ENCODE assay signal across 1 cellular context in the genomic region with DNA sequence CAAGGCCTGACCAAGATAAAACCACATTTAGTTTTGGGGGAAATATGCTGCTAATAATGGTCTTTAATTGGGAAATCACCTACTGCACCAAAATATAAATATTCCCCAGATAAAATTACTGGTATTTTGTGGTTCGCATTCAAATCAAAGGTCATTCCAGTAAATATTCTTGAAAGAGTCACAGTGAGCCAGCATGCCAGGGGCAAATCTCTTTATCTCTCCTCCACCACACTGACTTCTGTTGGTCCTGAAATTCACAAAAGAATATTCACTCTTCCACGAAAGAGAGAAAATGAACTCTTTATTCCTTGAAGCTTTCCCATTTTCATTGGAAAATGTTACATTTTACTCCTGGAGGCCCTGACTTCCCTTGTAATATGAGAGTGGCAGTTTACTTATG.
TF ChIP-seq lines count a peak whose summit lies in the region.

No MANE protein-coding gene starts in this region.

TF ChIP-seq in GM23338, 12 proteins besides CTCF, POLR2A, EP300 and RAD21:
- TF ChIP-seq, protein P1, sequence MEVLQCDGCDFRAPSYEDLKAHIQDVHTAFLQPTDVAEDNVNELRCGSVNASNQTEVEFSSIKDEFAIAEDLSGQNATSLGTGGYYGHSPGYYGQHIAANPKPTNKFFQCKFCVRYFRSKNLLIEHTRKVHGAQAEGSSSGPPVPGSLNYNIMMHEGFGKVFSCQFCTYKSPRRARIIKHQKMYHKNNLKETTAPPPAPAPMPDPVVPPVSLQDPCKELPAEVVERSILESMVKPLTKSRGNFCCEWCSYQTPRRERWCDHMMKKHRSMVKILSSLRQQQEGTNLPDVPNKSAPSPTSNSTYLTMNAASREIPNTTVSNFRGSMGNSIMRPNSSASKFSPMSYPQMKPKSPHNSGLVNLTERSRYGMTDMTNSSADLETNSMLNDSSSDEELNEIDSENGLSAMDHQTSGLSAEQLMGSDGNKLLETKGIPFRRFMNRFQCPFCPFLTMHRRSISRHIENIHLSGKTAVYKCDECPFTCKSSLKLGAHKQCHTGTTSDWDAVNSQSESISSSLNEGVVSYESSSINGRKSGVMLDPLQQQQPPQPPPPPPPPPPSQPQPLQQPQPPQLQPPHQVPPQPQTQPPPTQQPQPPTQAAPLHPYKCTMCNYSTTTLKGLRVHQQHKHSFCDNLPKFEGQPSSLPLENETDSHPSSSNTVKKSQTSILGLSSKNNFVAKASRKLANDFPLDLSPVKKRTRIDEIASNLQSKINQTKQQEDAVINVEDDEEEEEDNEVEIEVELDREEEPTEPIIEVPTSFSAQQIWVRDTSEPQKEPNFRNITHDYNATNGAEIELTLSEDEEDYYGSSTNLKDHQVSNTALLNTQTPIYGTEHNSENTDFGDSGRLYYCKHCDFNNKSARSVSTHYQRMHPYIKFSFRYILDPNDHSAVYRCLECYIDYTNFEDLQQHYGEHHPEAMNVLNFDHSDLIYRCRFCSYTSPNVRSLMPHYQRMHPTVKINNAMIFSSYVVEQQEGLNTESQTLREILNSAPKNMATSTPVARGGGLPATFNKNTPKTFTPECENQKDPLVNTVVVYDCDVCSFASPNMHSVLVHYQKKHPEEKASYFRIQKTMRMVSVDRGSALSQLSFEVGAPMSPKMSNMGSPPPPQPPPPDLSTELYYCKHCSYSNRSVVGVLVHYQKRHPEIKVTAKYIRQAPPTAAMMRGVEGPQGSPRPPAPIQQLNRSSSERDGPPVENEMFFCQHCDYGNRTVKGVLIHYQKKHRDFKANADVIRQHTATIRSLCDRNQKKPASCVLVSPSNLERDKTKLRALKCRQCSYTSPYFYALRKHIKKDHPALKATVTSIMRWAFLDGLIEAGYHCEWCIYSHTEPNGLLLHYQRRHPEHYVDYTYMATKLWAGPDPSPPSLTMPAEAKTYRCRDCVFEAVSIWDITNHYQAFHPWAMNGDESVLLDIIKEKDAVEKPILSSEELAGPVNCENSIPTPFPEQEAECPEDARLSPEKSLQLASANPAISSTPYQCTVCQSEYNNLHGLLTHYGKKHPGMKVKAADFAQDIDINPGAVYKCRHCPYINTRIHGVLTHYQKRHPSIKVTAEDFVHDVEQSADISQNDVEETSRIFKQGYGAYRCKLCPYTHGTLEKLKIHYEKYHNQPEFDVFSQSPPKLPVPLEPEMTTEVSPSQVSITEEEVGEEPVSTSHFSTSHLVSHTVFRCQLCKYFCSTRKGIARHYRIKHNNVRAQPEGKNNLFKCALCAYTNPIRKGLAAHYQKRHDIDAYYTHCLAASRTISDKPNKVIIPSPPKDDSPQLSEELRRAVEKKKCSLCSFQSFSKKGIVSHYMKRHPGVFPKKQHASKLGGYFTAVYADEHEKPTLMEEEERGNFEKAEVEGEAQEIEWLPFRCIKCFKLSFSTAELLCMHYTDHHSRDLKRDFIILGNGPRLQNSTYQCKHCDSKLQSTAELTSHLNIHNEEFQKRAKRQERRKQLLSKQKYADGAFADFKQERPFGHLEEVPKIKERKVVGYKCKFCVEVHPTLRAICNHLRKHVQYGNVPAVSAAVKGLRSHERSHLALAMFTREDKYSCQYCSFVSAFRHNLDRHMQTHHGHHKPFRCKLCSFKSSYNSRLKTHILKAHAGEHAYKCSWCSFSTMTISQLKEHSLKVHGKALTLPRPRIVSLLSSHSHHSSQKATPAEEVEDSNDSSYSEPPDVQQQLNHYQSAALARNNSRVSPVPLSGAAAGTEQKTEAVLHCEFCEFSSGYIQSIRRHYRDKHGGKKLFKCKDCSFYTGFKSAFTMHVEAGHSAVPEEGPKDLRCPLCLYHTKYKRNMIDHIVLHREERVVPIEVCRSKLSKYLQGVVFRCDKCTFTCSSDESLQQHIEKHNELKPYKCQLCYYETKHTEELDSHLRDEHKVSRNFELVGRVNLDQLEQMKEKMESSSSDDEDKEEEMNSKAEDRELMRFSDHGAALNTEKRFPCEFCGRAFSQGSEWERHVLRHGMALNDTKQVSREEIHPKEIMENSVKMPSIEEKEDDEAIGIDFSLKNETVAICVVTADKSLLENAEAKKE (CRISPR knock-in tag; IDR thresholded peaks at IDR 0.05), result no peak
- TF ChIP-seq POLR2AphosphoS5 (IDR thresholded peaks at IDR 0.05; ENCODE audit: low read depth) (no peak), CREB1 (CRISPR knock-in tag; IDR thresholded peaks at IDR 0.05; ENCODE audit: low read depth) (no peak), STAT1 (IDR thresholded peaks at IDR 0.05; ENCODE audit: unreplicated experiment) (no peak), EZH2phosphoT487 (IDR thresholded peaks at IDR 0.05; ENCODE audit: unreplicated experiment) (no peak), JUNB (IDR thresholded peaks at IDR 0.05; ENCODE audit: unreplicated experiment) (no peak), NANOG (IDR thresholded peaks at IDR 0.05; ENCODE audit: borderline replicate concordance) (no peak), ZNF114 (CRISPR knock-in tag; IDR thresholded peaks at IDR 0.05) (no peak), ZNF331 (CRISPR knock-in tag; IDR thresholded peaks at IDR 0.05; ENCODE audit: low read depth) (no peak), EZH2 (IDR thresholded peaks at IDR 0.05; ENCODE audit: low read depth, unreplicated experiment) (no peak)
- TF ChIP-seq, protein P2, sequence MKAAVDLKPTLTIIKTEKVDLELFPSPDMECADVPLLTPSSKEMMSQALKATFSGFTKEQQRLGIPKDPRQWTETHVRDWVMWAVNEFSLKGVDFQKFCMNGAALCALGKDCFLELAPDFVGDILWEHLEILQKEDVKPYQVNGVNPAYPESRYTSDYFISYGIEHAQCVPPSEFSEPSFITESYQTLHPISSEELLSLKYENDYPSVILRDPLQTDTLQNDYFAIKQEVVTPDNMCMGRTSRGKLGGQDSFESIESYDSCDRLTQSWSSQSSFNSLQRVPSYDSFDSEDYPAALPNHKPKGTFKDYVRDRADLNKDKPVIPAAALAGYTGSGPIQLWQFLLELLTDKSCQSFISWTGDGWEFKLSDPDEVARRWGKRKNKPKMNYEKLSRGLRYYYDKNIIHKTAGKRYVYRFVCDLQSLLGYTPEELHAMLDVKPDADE (IDR thresholded peaks at IDR 0.05), result no peak
- TF ChIP-seq, protein P3, sequence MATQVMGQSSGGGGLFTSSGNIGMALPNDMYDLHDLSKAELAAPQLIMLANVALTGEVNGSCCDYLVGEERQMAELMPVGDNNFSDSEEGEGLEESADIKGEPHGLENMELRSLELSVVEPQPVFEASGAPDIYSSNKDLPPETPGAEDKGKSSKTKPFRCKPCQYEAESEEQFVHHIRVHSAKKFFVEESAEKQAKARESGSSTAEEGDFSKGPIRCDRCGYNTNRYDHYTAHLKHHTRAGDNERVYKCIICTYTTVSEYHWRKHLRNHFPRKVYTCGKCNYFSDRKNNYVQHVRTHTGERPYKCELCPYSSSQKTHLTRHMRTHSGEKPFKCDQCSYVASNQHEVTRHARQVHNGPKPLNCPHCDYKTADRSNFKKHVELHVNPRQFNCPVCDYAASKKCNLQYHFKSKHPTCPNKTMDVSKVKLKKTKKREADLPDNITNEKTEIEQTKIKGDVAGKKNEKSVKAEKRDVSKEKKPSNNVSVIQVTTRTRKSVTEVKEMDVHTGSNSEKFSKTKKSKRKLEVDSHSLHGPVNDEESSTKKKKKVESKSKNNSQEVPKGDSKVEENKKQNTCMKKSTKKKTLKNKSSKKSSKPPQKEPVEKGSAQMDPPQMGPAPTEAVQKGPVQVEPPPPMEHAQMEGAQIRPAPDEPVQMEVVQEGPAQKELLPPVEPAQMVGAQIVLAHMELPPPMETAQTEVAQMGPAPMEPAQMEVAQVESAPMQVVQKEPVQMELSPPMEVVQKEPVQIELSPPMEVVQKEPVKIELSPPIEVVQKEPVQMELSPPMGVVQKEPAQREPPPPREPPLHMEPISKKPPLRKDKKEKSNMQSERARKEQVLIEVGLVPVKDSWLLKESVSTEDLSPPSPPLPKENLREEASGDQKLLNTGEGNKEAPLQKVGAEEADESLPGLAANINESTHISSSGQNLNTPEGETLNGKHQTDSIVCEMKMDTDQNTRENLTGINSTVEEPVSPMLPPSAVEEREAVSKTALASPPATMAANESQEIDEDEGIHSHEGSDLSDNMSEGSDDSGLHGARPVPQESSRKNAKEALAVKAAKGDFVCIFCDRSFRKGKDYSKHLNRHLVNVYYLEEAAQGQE (IDR thresholded peaks at IDR 0.05; ENCODE audit: unreplicated experiment), result no peak
